In the genomic region with DNA sequence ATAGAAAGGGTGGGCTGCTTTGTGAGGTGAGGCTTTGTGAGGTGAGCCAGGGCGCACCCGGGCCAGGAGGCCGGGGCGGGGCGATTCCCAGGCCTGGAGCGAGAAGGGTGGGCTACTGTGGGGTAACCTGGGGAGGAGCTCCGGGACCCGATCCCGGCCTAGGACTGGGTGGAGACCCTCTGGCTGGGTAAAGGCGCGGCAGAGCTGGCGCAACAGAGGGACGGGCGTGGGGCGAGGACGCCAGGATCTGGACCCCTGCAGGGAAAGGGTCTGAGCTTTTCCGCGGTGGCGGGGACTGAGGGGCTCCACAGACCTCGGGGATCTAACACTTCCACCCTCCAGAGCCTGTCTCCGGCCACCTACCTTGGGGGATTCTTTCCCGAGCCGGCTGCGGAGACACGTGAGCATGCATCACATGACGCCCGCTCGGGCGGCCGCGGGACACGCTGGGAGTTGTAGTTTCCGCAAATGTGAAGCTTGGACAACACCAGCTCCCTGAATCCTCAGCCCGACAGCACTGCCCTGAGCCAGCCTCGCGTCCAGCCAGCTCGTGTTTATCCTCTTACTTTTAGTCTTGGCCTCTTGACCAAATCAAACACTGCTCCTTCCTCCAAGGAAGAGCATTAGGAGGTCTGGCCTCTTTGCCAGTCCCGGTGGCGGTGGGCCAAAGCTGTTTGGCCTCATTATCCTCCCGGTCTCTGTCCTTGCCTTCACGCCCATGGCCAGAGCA, we compare ENCODE assay signal across 8 cellular contexts. TPM values are rescaled to one million over a fixed set of nuclear protein-coding genes. Genes with fewer than 3 reads are reported as not detected.
DNase-seq lines count a peak whose midpoint lies in the region; ATAC-seq, FAIRE-seq and TF ChIP-seq lines count a peak whose summit lies in the region.

Gene SLC38A7, minus strand, starts transcription at position 417 of the 730 bp plus-strand sequence. CDS start 4,644 bp downstream, outside the sequence.

- peak within 1 kb of the TSS; percentile 81 for H3K27ac ChIP-seq in astrocyte (ENCODE audit: low read depth, low read length)
- peak within 1 kb of the TSS; percentile 55 for H3K27ac ChIP-seq in rectal smooth muscle tissue (ENCODE audit: low read depth, low read length)
- peak within 1 kb of the TSS; percentile 73 for H3K27ac ChIP-seq in vagina

- no peaks in the 10 kb centered on the region for H3K9me3 Mint-ChIP-seq in T-helper 2 cell treated with Interferon-gamma antibody and Interleukin-4, amounts not matched to agents 5 μg/mL and 100 μg/mL, for 36 hours
- H3K9me3 Mint-ChIP-seq in astrocyte (ENCODE audit: unreplicated experiment) = no peaks in the 10 kb centered on the region

- H3K27me3 Mint-ChIP-seq in T-helper 2 cell treated with Interferon-gamma antibody and Interleukin-4, amounts not matched to agents 5 μg/mL and 100 μg/mL, for 36 hours (ENCODE audit: low read depth) = peaks cover 2% of the 10 kb centered on the region
- H3K27me3 Mint-ChIP-seq in astrocyte (ENCODE audit: low read depth, unreplicated experiment) = peaks cover 6% of the 10 kb centered on the region

- peak; percentile 97 for ATAC-seq in HG02571 (IDR thresholded peaks at IDR 0.05; ENCODE audit: unreplicated experiment)

- H4K20me1 ChIP-seq in astrocyte (ENCODE audit: insufficient read depth, low read length) = peaks cover 22% of the 10 kb centered on the region

- H3K4me3 ChIP-seq in NB4 (ENCODE audit: low read depth, low read length) (peak within 1 kb of the TSS; percentile 79), astrocyte (ENCODE audit: insufficient read depth, low read depth, low read length) (peak within 1 kb of the TSS; percentile 95), rectal smooth muscle tissue (ENCODE audit: low read length) (peak within 1 kb of the TSS; percentile 95), vagina (peak within 1 kb of the TSS; percentile 73 to 93)

- H3K79me2 ChIP-seq in astrocyte (ENCODE audit: insufficient read depth, low read length) = peaks cover 21% of the 10 kb centered on the region

- TF ChIP-seq POLR2A in GM12891 (IDR thresholded peaks at IDR 0.05; ENCODE audit: low read depth, low read length) (no peak), NB4 (IDR thresholded peaks at IDR 0.05; ENCODE audit: extremely low read depth, insufficient read length) (no peak), vagina (IDR thresholded peaks at IDR 0.05) (no peak)

- H3K9ac ChIP-seq in astrocyte (ENCODE audit: low read length) (peak within 1 kb of the TSS; percentile 96), rectal smooth muscle tissue (ENCODE audit: low read length) (peak within 1 kb of the TSS; percentile 94)

- peak within 1 kb of the TSS; percentile 98 for H3K4me2 ChIP-seq in astrocyte (ENCODE audit: low read length)

- peaks cover 12% of the 10 kb centered on the region for H3K4me1 ChIP-seq in astrocyte (ENCODE audit: insufficient read depth, low read length)
- H3K4me1 ChIP-seq in rectal smooth muscle tissue (ENCODE audit: control insufficient read depth, insufficient read depth, low read length) = peaks cover 13% of the 10 kb centered on the region
- peaks cover 13% of the 10 kb centered on the region for H3K4me1 ChIP-seq in vagina

- H3K27me3 ChIP-seq in astrocyte (ENCODE audit: insufficient read depth, low read length) = peaks cover 3% of the 10 kb centered on the region
- no peaks in the 10 kb centered on the region for H3K27me3 ChIP-seq in rectal smooth muscle tissue (ENCODE audit: control insufficient read depth, insufficient read depth, low read length)
- H3K27me3 ChIP-seq in vagina = no peaks in the 10 kb centered on the region

- TF ChIP-seq CTCF in NB4 (IDR thresholded peaks at IDR 0.05; ENCODE audit: low read depth, low read length) (no peak), astrocyte (IDR thresholded peaks at IDR 0.05; ENCODE audit: insufficient read depth, low read depth, low read length) (no peak), vagina (IDR thresholded peaks at IDR 0.05) (no peak)

- H3K36me3 Mint-ChIP-seq in T-helper 2 cell treated with Interferon-gamma antibody and Interleukin-4, amounts not matched to agents 5 μg/mL and 100 μg/mL, for 36 hours (ENCODE audit: low read depth) = no peaks in the 10 kb centered on the region
- peaks cover 16% of the 10 kb centered on the region for H3K36me3 Mint-ChIP-seq in astrocyte (ENCODE audit: low read depth, unreplicated experiment)

- no peaks in the 10 kb centered on the region for H3K9me3 ChIP-seq in astrocyte (ENCODE audit: insufficient read depth, low read depth, low read length)
- no peaks in the 10 kb centered on the region for H3K9me3 ChIP-seq in vagina

- H3K4me1 Mint-ChIP-seq in T-helper 2 cell treated with Interferon-gamma antibody and Interleukin-4, amounts not matched to agents 5 μg/mL and 100 μg/mL, for 36 hours (ENCODE audit: low read depth) = peaks cover 9% of the 10 kb centered on the region
- H3K4me1 Mint-ChIP-seq in astrocyte (ENCODE audit: low read depth, unreplicated experiment) = peaks cover 8% of the 10 kb centered on the region

- FAIRE-seq in GM12891 (lab: Jason Lieb, UNC) (peak; percentile 91), astrocyte (lab: Jason Lieb, UNC) (no peak)

- H3K36me3 ChIP-seq in astrocyte (ENCODE audit: insufficient read depth, low read length) = no peaks in the 10 kb centered on the region
- peaks cover 5% of the 10 kb centered on the region for H3K36me3 ChIP-seq in rectal smooth muscle tissue (ENCODE audit: control insufficient read depth, insufficient read depth, low read length)
- no peaks in the 10 kb centered on the region for H3K36me3 ChIP-seq in vagina

- DNase-seq in GM12891 (ENCODE audit: insufficient read length, low spot score) (peak; percentile 94), NB4 (ENCODE audit: low read depth) (peak; percentile 82), astrocyte (ENCODE audit: low read depth) (peak; percentile 65), hepatic stellate cell (ENCODE audit: low spot score) (peak; percentile 97), vagina (ENCODE audit: extremely low spot score in 2 of 2) (no peak)
- DNase-seq in T-helper 2 cell treated with Interferon-gamma antibody and Interleukin-4, amounts not matched to agents 5 μg/mL and 100 μg/mL, for 36 hours (ENCODE audit: low spot score) = peak; percentile 67

- H3K27ac Mint-ChIP-seq in T-helper 2 cell treated with Interferon-gamma antibody and Interleukin-4, amounts not matched to agents 5 μg/mL and 100 μg/mL, for 36 hours = peak within 1 kb of the TSS; percentile 73
- peak within 1 kb of the TSS; percentile 80 for H3K27ac Mint-ChIP-seq in astrocyte (ENCODE audit: unreplicated experiment)

- H3K4me3 Mint-ChIP-seq in T-helper 2 cell treated with Interferon-gamma antibody and Interleukin-4, amounts not matched to agents 5 μg/mL and 100 μg/mL, for 36 hours = peak within 1 kb of the TSS; percentile 91
- peak within 1 kb of the TSS; percentile 97 for H3K4me3 Mint-ChIP-seq in astrocyte (ENCODE audit: unreplicated experiment)

- peak within 1 kb of the TSS; percentile 98 for H2AFZ ChIP-seq in astrocyte (ENCODE audit: low read depth, low read length)

- intact Hi-C loops in vagina (cut with DNase I) = no loop called here

TF ChIP-seq in GM12891, 5 proteins besides CTCF, POLR2A, EP300 and RAD21:
- TF ChIP-seq POU2F2 (IDR thresholded peaks at IDR 0.05; ENCODE audit: low read depth, low read length) (peak; percentile 63; the same call in 1 of the 2 replicates), PAX5 (IDR thresholded peaks at IDR 0.05; ENCODE audit: insufficient read depth, low read length, severe bottlenecking) (no peak), TAF1 (IDR thresholded peaks at IDR 0.05; ENCODE audit: low read depth, low read length) (no peak)

RNA-seq across cellular contexts. Expression of gene SLC38A7, which starts in this region (rescaled TPM):
- polyA plus RNA-seq in GM12891 (2012; ENCODE audit: low read depth, missing spikeins) = 2.6 TPM
- total RNA-seq in astrocyte (40.2 TPM in 2 replicates), vagina (18.7 TPM)

Comparison
In these comparisons a context has a peak if more than half of its experiments do, and no peak if none do; other contexts are left out.
1. DNase-seq: peak in GM12891 (single experiment), NB4 (single experiment), T-helper 2 cell treated with Interferon-gamma antibody and Interleukin-4, amounts not matched to agents 5 μg/mL and 100 μg/mL, for 36 hours (single experiment), astrocyte (single experiment) and hepatic stellate cell (single experiment); none in vagina (0 of 2).
2. Peak in every context shown above with its lines, with median percentiles within 50 percentile points of each other: H3K4me3 ChIP-seq and H3K27ac ChIP-seq.